Comparison of ENCODE assay signal across 7 cellular contexts in genomic region chr12:111359231-111359913, GRCh38. TPM values are rescaled to one million over a fixed set of nuclear protein-coding genes. Genes with fewer than 3 reads are reported as not detected.
DNase-seq lines count a peak whose midpoint lies in the region; TF ChIP-seq lines count a peak whose summit lies in the region.

No MANE protein-coding gene starts in this region.

- peak; percentile 18 for TF ChIP-seq POLR2A in erythroblast (IDR thresholded peaks at IDR 0.05; ENCODE audit: low read length)

- DNase-seq in LHCN-M2 (ENCODE audit: low read depth) (peak; percentile 43), erythroblast (lab: John Stamatoyannopoulos, UW) (no peak), occipital lobe (lab: John Stamatoyannopoulos, UW) (no peak), cerebellum (ENCODE audit: low spot score) (no peak)
- peak; percentile 40 for DNase-seq in activated CD4-positive, CD25-positive, alpha-beta regulatory T cell treated with anti-CD3 and anti-CD28 coated beads, Interleukin-2, amount 50 U/mL, for 72 hours
- DNase-seq in stimulated activated CD8-positive, alpha-beta memory T cell treated with anti-CD3 and anti-CD28 coated beads, Interleukin-2, amount 100 ng/mL, for 48 hours (ENCODE audit: low read depth in 2 of 2), result peak; percentile 46 to 51
- DNase-seq in central memory CD4-positive, alpha-beta T cell, result no peak

RNA-seq across cellular contexts. Expression of gene PHETA1, which starts 9.5 kb away (rescaled TPM):
- total RNA-seq in LHCN-M2 (2014; rRNA removed) (14.5 and 19.7 TPM in 2 replicates), occipital lobe (5.8 TPM), cerebellum (4.4 TPM)
- 8.5 TPM for polyA plus RNA-seq in LHCN-M2 (2012)

RNA-seq across cellular contexts. Expression of gene SH2B3, which starts 46.4 kb away (rescaled TPM):
- total RNA-seq in LHCN-M2 (2014; rRNA removed) (120 and 124 TPM in 2 replicates), occipital lobe (5.1 TPM), cerebellum (3.9 TPM)
- 25.1 TPM for polyA plus RNA-seq in LHCN-M2 (2012)

Comparison
In these comparisons a context has a peak if more than half of its experiments do, and no peak if none do; other contexts are left out.
1. DNase-seq: peak in LHCN-M2 (single experiment), activated CD4-positive, CD25-positive, alpha-beta regulatory T cell treated with anti-CD3 and anti-CD28 coated beads, Interleukin-2, amount 50 U/mL, for 72 hours (single experiment) and stimulated activated CD8-positive, alpha-beta memory T cell treated with anti-CD3 and anti-CD28 coated beads, Interleukin-2, amount 100 ng/mL, for 48 hours (2 of 2); none in erythroblast (0 of 2), occipital lobe (single experiment), central memory CD4-positive, alpha-beta T cell (single experiment) and cerebellum (single experiment).
2. RNA of gene SH2B3, which starts 46.4 kb away (total RNA-seq): 120 to 124 TPM in LHCN-M2; 5.1 TPM in occipital lobe (single experiment) and 3.9 TPM in cerebellum (single experiment); every median in the first group is over 10 times any median in the second.